In genomic region chr3:165805834-165806561, GRCh38 we compare ENCODE assay signal across 11 cellular contexts. TPM values are rescaled to one million over a fixed set of nuclear protein-coding genes. Genes with fewer than 3 reads are reported as not detected.
A peak's percentile ranks its signal among the peaks of the same experiment; 100 is the strongest.
DNase-seq lines count a peak whose midpoint lies in the region; ATAC-seq and TF ChIP-seq lines count a peak whose summit lies in the region.
"Had no signal": no experiment of that assay in that cellular context is flagged by ENCODE, and none has a peak within 500 bp of the region (broad histone marks: within the 10 kb centered on the region; RNA-seq: fewer than 3 reads in every experiment).

No MANE protein-coding gene starts in this region.

- H3K4me1 ChIP-seq in endocrine pancreas (ENCODE audit: control insufficient read depth, insufficient read depth, low read length): no peaks in the 10 kb centered on the region

- H3K27me3 ChIP-seq in endocrine pancreas (ENCODE audit: control insufficient read depth, insufficient read depth, low read length): no peaks in the 10 kb centered on the region

- H3K9ac ChIP-seq in endocrine pancreas (ENCODE audit: control insufficient read depth, insufficient read depth, low read length): no peak overlapping the region

- DNase-seq in Caki2 (ENCODE audit: low read depth) (peak; percentile 49), GM20000 (ENCODE audit: low spot score) (peak; percentile 14), ureter (ENCODE audit: low spot score) (no peak), retina (no peak), NCI-H345 treated with DMSO at 0.1 percent for 48 hours (lab: John Stamatoyannopoulos, UW; ENCODE audit: unreplicated experiment) (no peak), SHP77 treated with DMSO at 0.1 percent for 48 hours (lab: John Stamatoyannopoulos, UW) (no peak)
- DNase-seq: C1 segment of cervical spinal cord; erythroblast; naive thymus-derived CD4-positive, alpha-beta T cell had no signal

- no peaks in the 10 kb centered on the region for H3K9me3 ChIP-seq in endocrine pancreas (ENCODE audit: control insufficient read depth, low read length)

- ATAC-seq in HG03196 (IDR thresholded peaks at IDR 0.05; ENCODE audit: unreplicated experiment): peak; percentile 86
- ATAC-seq: naive thymus-derived CD4-positive, alpha-beta T cell had no signal

- no peaks in the 10 kb centered on the region for H3K36me3 ChIP-seq in endocrine pancreas (ENCODE audit: control insufficient read depth, insufficient read depth, low read length)

- H3K4me3 ChIP-seq in endocrine pancreas (ENCODE audit: control insufficient read depth, insufficient read depth, low read length): peak overlapping the region; percentile 84

- TF ChIP-seq CTCF in GM20000 (IDR thresholded peaks at IDR 0.05; ENCODE audit: extremely low read depth, missing control alignments): no peak

- in situ Hi-C loops in Caki2 (cut with HindIII; ENCODE audit: low pct_unique_long_range_greater_than_20kb, low sequenced_read_pairs): no loop called here

RNA-seq across cellular contexts. Expression of gene BCHE, which starts 31.2 kb away (rescaled TPM):
- 78.5 and 83.1 TPM in 2 replicates for total RNA-seq in Caki2 (2014; rRNA removed; shearing (Covaris generic); ENCODE audit: low replicate concordance)
- 24.3 TPM for total RNA-seq in ureter
- total RNA-seq: naive thymus-derived CD4-positive, alpha-beta T cell had no signal

Comparison
In these comparisons a context has a peak if more than half of its experiments do, and no peak if none do; other contexts are left out.
1. DNase-seq: peak in Caki2 (single experiment) and GM20000 (single experiment); none in ureter (single experiment), retina (single experiment), NCI-H345 treated with DMSO at 0.1 percent for 48 hours (single experiment) and SHP77 treated with DMSO at 0.1 percent for 48 hours (single experiment).